In the genomic region with DNA sequence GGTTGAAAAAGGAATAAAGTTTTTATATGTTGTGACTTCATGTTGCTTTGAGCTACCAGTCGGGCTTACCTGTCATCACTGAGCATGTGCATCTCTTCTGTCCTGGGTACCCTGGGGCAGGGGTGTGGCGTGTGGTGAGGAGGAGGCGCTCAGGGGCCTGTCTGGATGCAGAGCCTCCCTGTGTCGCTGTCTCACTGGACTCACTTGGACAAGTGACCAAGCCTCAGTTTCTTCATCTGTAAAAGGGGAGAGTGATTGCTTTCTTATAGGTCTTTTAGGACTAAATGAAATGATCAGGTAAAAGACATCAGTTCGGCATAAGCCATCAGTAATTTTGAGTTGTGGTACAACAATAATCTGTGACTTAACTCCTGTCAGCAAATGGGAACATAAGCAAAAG, we compare ENCODE assay signal across 14 cellular contexts. TPM values are rescaled to one million over a fixed set of nuclear protein-coding genes. Genes with fewer than 3 reads are reported as not detected.
A peak's percentile ranks its signal among the peaks of the same experiment; 100 is the strongest.
DNase-seq lines count a peak whose midpoint lies in the region; ATAC-seq and TF ChIP-seq lines count a peak whose summit lies in the region.
"Had no signal": no experiment of that assay in that cellular context is flagged by ENCODE, and none has a peak within 500 bp of the region (broad histone marks: within the 10 kb centered on the region; RNA-seq: fewer than 3 reads in every experiment).

No MANE protein-coding gene starts in this region.

- H3K4me1 ChIP-seq in cardiac muscle cell (ENCODE audit: low read depth): peaks cover 13% of the 10 kb centered on the region
- H3K4me1 ChIP-seq in heart right ventricle: peaks cover 0 to 6% (median 0%) of the 10 kb centered on the region in 9 donors
- H3K4me1 ChIP-seq in colonic mucosa: no peaks in the 10 kb centered on the region
- no peaks in the 10 kb centered on the region for H3K4me1 ChIP-seq in neural progenitor cell
- H3K4me1 ChIP-seq: BE2C, Caco-2, HAP-1 had no signal

- H3K4me2 ChIP-seq in neural progenitor cell: no peak overlapping the region

- no peak for ATAC-seq in heart right ventricle
- no peak for ATAC-seq in stimulated activated effector memory CD8-positive, alpha-beta T cell treated with anti-CD3 and anti-CD28 coated beads, Interleukin-12 subunit alpha, Interleukin-12 subunit beta, amount 100 ng/mL, for 72 hours
- ATAC-seq: HepG2 had no signal

- H3K9me3 ChIP-seq in cardiac muscle cell (ENCODE audit: low read depth) (no peaks in the 10 kb centered on the region), heart right ventricle (no peaks in the 10 kb centered on the region), colonic mucosa (no peaks in the 10 kb centered on the region), neural progenitor cell (ENCODE audit: low read depth) (no peaks in the 10 kb centered on the region)
- H3K9me3 ChIP-seq: BE2C, Caco-2, HAP-1 had no signal

- WGBS in heart right ventricle, 2 donors: 86 to 91% methylated on average over 5 of the region's 5 CpGs

- intact Hi-C loops in heart right ventricle (cut with DNase I) (no loop called here), colonic mucosa (cut with DNase I) (no loop called here)

- no peak overlapping the region for H3K4me3 ChIP-seq in cardiac muscle cell
- no peak overlapping the region for H3K4me3 ChIP-seq in heart right ventricle
- H3K4me3 ChIP-seq in colonic mucosa: no peak overlapping the region
- no peak overlapping the region for H3K4me3 ChIP-seq in neural progenitor cell
- H3K4me3 ChIP-seq: GM23248, HAP-1 had no signal

- in situ Hi-C loops in GM13977 (cut with MboI; ENCODE audit: low pct_unique_long_range_greater_than_20kb, low sequenced_read_pairs, unreplicated experiment): no loop called here

- H3K4me1 Mint-ChIP-seq in stimulated activated effector memory CD8-positive, alpha-beta T cell treated with anti-CD3 and anti-CD28 coated beads, Interleukin-12 subunit alpha, Interleukin-12 subunit beta, amount 100 ng/mL, for 72 hours: peaks cover 51% of the 10 kb centered on the region
- H3K4me1 Mint-ChIP-seq in neural progenitor cell: no peaks in the 10 kb centered on the region

- H3K27ac Mint-ChIP-seq in stimulated activated effector memory CD8-positive, alpha-beta T cell treated with anti-CD3 and anti-CD28 coated beads, Interleukin-12 subunit alpha, Interleukin-12 subunit beta, amount 100 ng/mL, for 72 hours: peak overlapping the region; percentile 91
- no peak overlapping the region for H3K27ac Mint-ChIP-seq in neural progenitor cell
- H3K27ac Mint-ChIP-seq: CD4-positive, alpha-beta T cell had no signal

- H3K36me3 ChIP-seq in cardiac muscle cell (peaks cover 39% of the 10 kb centered on the region), heart right ventricle (peaks cover 0 to 100% (median 40%) of the 10 kb centered on the region in 9 donors), colonic mucosa (no peaks in the 10 kb centered on the region), neural progenitor cell (peaks cover 7% of the 10 kb centered on the region)

- H3K79me2 ChIP-seq in neural progenitor cell (ENCODE audit: low read depth): no peaks in the 10 kb centered on the region

- peaks cover 100% of the 10 kb centered on the region for H3K36me3 Mint-ChIP-seq in stimulated activated effector memory CD8-positive, alpha-beta T cell treated with anti-CD3 and anti-CD28 coated beads, Interleukin-12 subunit alpha, Interleukin-12 subunit beta, amount 100 ng/mL, for 72 hours
- H3K36me3 Mint-ChIP-seq in neural progenitor cell: peaks cover 39% of the 10 kb centered on the region

- no peak overlapping the region for H2AFZ ChIP-seq in neural progenitor cell (replicated peaks)
- H2AFZ ChIP-seq: GM23248 had no signal

- TF ChIP-seq CTCF in cardiac muscle cell (IDR thresholded peaks at IDR 0.05; ENCODE audit: low read depth, low read length): no peak
- TF ChIP-seq CTCF in heart right ventricle (IDR thresholded peaks at IDR 0.05): no peak
- no peak for TF ChIP-seq CTCF in colonic mucosa (IDR thresholded peaks at IDR 0.05)
- TF ChIP-seq CTCF in neural progenitor cell (IDR thresholded peaks at IDR 0.05): no peak
- no peak for TF ChIP-seq CTCF in GM13977 (IDR thresholded peaks at IDR 0.05; ENCODE audit: extremely low read depth, insufficient read depth, missing control alignments)

- no peak for DNase-seq in cardiac muscle cell (ENCODE audit: low read depth in 1 of 2, low spot score in 1 of 2)
- DNase-seq in heart right ventricle: no peak
- peak; percentile 7 for DNase-seq in colonic mucosa
- DNase-seq in stimulated activated effector memory CD8-positive, alpha-beta T cell treated with anti-CD3 and anti-CD28 coated beads, Interleukin-12 subunit alpha, Interleukin-12 subunit beta, amount 100 ng/mL, for 72 hours (ENCODE audit: low spot score in 2 of 2): no peak
- DNase-seq in neural progenitor cell (ENCODE audit: low spot score): no peak
- DNase-seq in GM13977 (ENCODE audit: low spot score): no peak
- DNase-seq: ACHN; BE2C; C1 segment of cervical spinal cord; Caco-2; CD4-positive, alpha-beta T cell; GM23248 had no signal

- no peak overlapping the region for H3K4me3 Mint-ChIP-seq in stimulated activated effector memory CD8-positive, alpha-beta T cell treated with anti-CD3 and anti-CD28 coated beads, Interleukin-12 subunit alpha, Interleukin-12 subunit beta, amount 100 ng/mL, for 72 hours
- H3K4me3 Mint-ChIP-seq in neural progenitor cell: no peak overlapping the region
- H3K4me3 Mint-ChIP-seq: CD4-positive, alpha-beta T cell had no signal

- no peaks in the 10 kb centered on the region for H4K20me1 ChIP-seq in neural progenitor cell (ENCODE audit: low read depth)

- no peaks in the 10 kb centered on the region for H3F3A ChIP-seq in neural progenitor cell (ENCODE audit: low read depth)

- H3K9me3 Mint-ChIP-seq in stimulated activated effector memory CD8-positive, alpha-beta T cell treated with anti-CD3 and anti-CD28 coated beads, Interleukin-12 subunit alpha, Interleukin-12 subunit beta, amount 100 ng/mL, for 72 hours: no peaks in the 10 kb centered on the region
- no peaks in the 10 kb centered on the region for H3K9me3 Mint-ChIP-seq in neural progenitor cell
- H3K9me3 Mint-ChIP-seq: CD4-positive, alpha-beta T cell had no signal

- H3K9ac ChIP-seq in colonic mucosa (ENCODE audit: low read depth in 2 of 2, low read length in 2 of 2) (no peak overlapping the region), neural progenitor cell (no peak overlapping the region)
- H3K9ac ChIP-seq: GM23248 had no signal

- H3K27me3 ChIP-seq in cardiac muscle cell: no peaks in the 10 kb centered on the region
- H3K27me3 ChIP-seq in heart right ventricle: no peaks in the 10 kb centered on the region
- no peaks in the 10 kb centered on the region for H3K27me3 ChIP-seq in colonic mucosa
- no peaks in the 10 kb centered on the region for H3K27me3 ChIP-seq in neural progenitor cell
- H3K27me3 ChIP-seq: BE2C had no signal

- H3K27me3 Mint-ChIP-seq in neural progenitor cell (ENCODE audit: insufficient read depth, low read depth): peaks cover 2% of the 10 kb centered on the region
- H3K27me3 Mint-ChIP-seq: CD4-positive, alpha-beta T cell had no signal

- H3K27ac ChIP-seq in cardiac muscle cell (peak overlapping the region; percentile 66), heart right ventricle (no peak overlapping the region), colonic mucosa (no peak overlapping the region), neural progenitor cell (no peak overlapping the region)
- H3K27ac ChIP-seq: GM23248 had no signal

RNA-seq across cellular contexts. Expression of gene ATP6V0A2, which starts 22.1 kb away (rescaled TPM):
- total RNA-seq in cardiac muscle cell (24.1 and 31.7 TPM in 2 replicates), heart right ventricle (10 to 100 TPM in 9 of 10 donors, 1 to 10 TPM in 1; 8.6 to 16.9 (median 11.6) TPM), colonic mucosa (10 to 100 TPM; 26.1 to 36.5 TPM), neural progenitor cell (ENCODE audit: low replicate concordance) (43.1 and 44.4 TPM in 2 replicates)
- polyA plus RNA-seq in cardiac muscle cell (16.4 and 28.0 TPM in 2 replicates), heart right ventricle (1 to 10 TPM; 4.7 to 6.2 TPM)

RNA-seq across cellular contexts. Expression of gene DNAH10, which starts 27.8 kb away (rescaled TPM):
- total RNA-seq in cardiac muscle cell (0.77 and 1.1 TPM in 2 replicates), heart right ventricle (under 1 TPM in 7 of 10 donors, not detected in 3; 0.05 to 0.60 (median 0.24) TPM), colonic mucosa (under 1 TPM; 0.32 to 0.35 TPM), neural progenitor cell (ENCODE audit: low replicate concordance) (0.26 and 0.31 TPM in 2 replicates)
- polyA plus RNA-seq in cardiac muscle cell (1.0 and 3.0 TPM in 2 replicates), heart right ventricle (under 1 TPM; 0.07 to 0.09 TPM)
